ENCODE assay signal across 10 cellular contexts in genomic region chr1:94539496-94539895, GRCh38. TPM values are rescaled to one million over a fixed set of nuclear protein-coding genes. Genes with fewer than 3 reads are reported as not detected.
DNase-seq lines count a peak whose midpoint lies in the region; TF ChIP-seq lines count a peak whose summit lies in the region.
"Had no signal": no experiment of that assay in that cellular context is flagged by ENCODE, and none has a peak within 500 bp of the region (broad histone marks: within the 10 kb centered on the region; RNA-seq: fewer than 3 reads in every experiment).

No MANE protein-coding gene starts in this region.

- POLR2A ChIA-PET in RWPE1 (lab: Yijun Ruan, JAX; ENCODE audit: low non-redundant PET) = no interaction called here

- H3K4me3 ChIP-seq in retinal pigment epithelial cell (ENCODE audit: low read length) = peak overlapping the region; percentile 83
- H3K4me3 ChIP-seq in lower leg skin (ENCODE audit: low read depth, poor library complexity, severe bottlenecking) = no peak overlapping the region

- peak overlapping the region; percentile 60 for H3K27ac ChIP-seq in RWPE1

- DNase-seq in EL (peak; percentile 79), RWPE1 (ENCODE audit: low spot score) (no peak), fibroblast of the conjunctiva (ENCODE audit: low read depth) (peak; percentile 31), retinal pigment epithelial cell (ENCODE audit: low read depth) (no peak), NCI-H1092 (lab: John Stamatoyannopoulos, UW) (no peak), lower leg skin (ENCODE audit: low spot score in 2 of 2) (no peak), NCI-H2171 treated with DMSO at 0.1 percent for 48 hours (lab: John Stamatoyannopoulos, UW) (no peak)
- DNase-seq in stimulated activated CD8-positive, alpha-beta memory T cell treated with anti-CD3 and anti-CD28 coated beads, Interleukin-4, amount 100 ng/mL, for 48 hours = no peak
- DNase-seq: activated T-cell treated with anti-CD3 and anti-CD28 coated beads, Interleukin-2, amount 50 U/mL, for 24 hours; effector CD4-positive, alpha-beta T cell had no signal

- 35 to 41% methylated on average over 3 of the region's 3 CpGs for WGBS in lower leg skin, 2 donors

- TF ChIP-seq CTCF in RWPE1 (conservative IDR thresholded peaks at IDR 0.05; ENCODE audit: low read depth) (no peak), retinal pigment epithelial cell (conservative IDR thresholded peaks at IDR 0.05; ENCODE audit: low read depth, low read length) (no peak), lower leg skin (IDR thresholded peaks at IDR 0.05) (no peak)

- CTCF ChIA-PET in RWPE1 (lab: Yijun Ruan, JAX) = no interaction called here

- intact Hi-C loops in lower leg skin (cut with DNase I; ENCODE audit: low total_unique reads) = no loop called here

- TF ChIP-seq POLR2A in lower leg skin (IDR thresholded peaks at IDR 0.05) = no peak

RNA-seq across cellular contexts. Expression of gene F3, which starts 2.1 kb away (rescaled TPM):
- 100 to 1,000 TPM in 1 of 4 donors, 10 to 100 TPM in 3; 69.2 to 129 (median 85.9) TPM for total RNA-seq in lower leg skin

Comparison
In these comparisons a context has a peak if more than half of its experiments do, and no peak if none do; other contexts are left out.
1. DNase-seq: peak in EL (single experiment) and fibroblast of the conjunctiva (single experiment); none in RWPE1 (single experiment), retinal pigment epithelial cell (single experiment), stimulated activated CD8-positive, alpha-beta memory T cell treated with anti-CD3 and anti-CD28 coated beads, Interleukin-4, amount 100 ng/mL, for 48 hours (single experiment), NCI-H1092 (single experiment), lower leg skin (0 of 2) and NCI-H2171 treated with DMSO at 0.1 percent for 48 hours (single experiment).